ENCODE assay signal across 1 cellular context in genomic region chr14:31292962-31293616, GRCh38.
A peak's percentile ranks its signal among the peaks of the same experiment; 100 is the strongest.
TF ChIP-seq lines count a peak whose summit lies in the region.

No MANE protein-coding gene starts in this region.

TF ChIP-seq in H1, 55 proteins besides CTCF, POLR2A, EP300 and RAD21:
- TF ChIP-seq NANOG (IDR thresholded peaks at IDR 0.05; ENCODE audit: insufficient read depth, low read depth, low read length, poor library complexity, severe bottlenecking) = peak; percentile 29
- TF ChIP-seq CHD7 (IDR thresholded peaks at IDR 0.05; ENCODE audit: insufficient replicate concordance, low read length) = peak; percentile 86
- no peak for TF ChIP-seq PHF8 (conservative IDR thresholded peaks at IDR 0.05; ENCODE audit: low read depth, low read length)
- TF ChIP-seq JUN (IDR thresholded peaks at IDR 0.05; ENCODE audit: low read depth, low read length) = no peak
- no peak for TF ChIP-seq HDAC6 (IDR thresholded peaks at IDR 0.05; ENCODE audit: low read depth, low read length)
- peak; percentile 81 for TF ChIP-seq TEAD4 (IDR thresholded peaks at IDR 0.05; ENCODE audit: low read depth, low read length)
- TF ChIP-seq FOSL1 (IDR thresholded peaks at IDR 0.05; ENCODE audit: insufficient read depth, low read depth, low read length) = no peak
- no peak for TF ChIP-seq TAF7 (optimal IDR thresholded peaks at IDR 0.05; ENCODE audit: borderline replicate concordance, low read depth, low read length)
- TF ChIP-seq SRF (IDR thresholded peaks at IDR 0.05; ENCODE audit: low read depth, low read length) = peak; percentile 42; the same call in 1 of the 2 replicates
- TF ChIP-seq BACH1 (IDR thresholded peaks at IDR 0.05; ENCODE audit: low read length) = no peak
